10 cellular contexts compared by ENCODE assay signal in genomic region chr1:174815036-174815435, GRCh38.
DNase-seq lines count a peak whose midpoint lies in the region; ATAC-seq, FAIRE-seq and TF ChIP-seq lines count a peak whose summit lies in the region.
"Had no signal": no experiment of that assay in that cellular context is flagged by ENCODE, and none has a peak within 500 bp of the region (broad histone marks: within the 10 kb centered on the region; RNA-seq: fewer than 3 reads in every experiment).

No MANE protein-coding gene starts in this region.

- H3K27me3 Mint-ChIP-seq in effector memory CD8-positive, alpha-beta T cell, result no peaks in the 10 kb centered on the region

- no peak overlapping the region for H3K4me3 Mint-ChIP-seq in effector memory CD8-positive, alpha-beta T cell

- H3K36me3 ChIP-seq in prostate gland, result no peaks in the 10 kb centered on the region
- H3K36me3 ChIP-seq: left lung had no signal

- WGBS in prostate gland, result 88% methylated on average over 3 of the region's 3 CpGs

- no peaks in the 10 kb centered on the region for H3K27me3 ChIP-seq in prostate gland (replicated peaks; ENCODE audit: insufficient read depth)
- H3K27me3 ChIP-seq: left lung had no signal

- peak; percentile 73 for DNase-seq in DMS53 (lab: John Stamatoyannopoulos, UW)
- peak; percentile 54 for DNase-seq in LHCN-M2 (ENCODE audit: low read depth)
- no peak for DNase-seq in effector memory CD8-positive, alpha-beta T cell
- no peak for DNase-seq in frontal cortex (ENCODE audit: low spot score in 2 of 2)
- DNase-seq in prostate gland (ENCODE audit: low spot score), result no peak
- DNase-seq in GDM1 (lab: John Stamatoyannopoulos, UW), result no peak
- DNase-seq: left lung, NCI-H2227 treated with DMSO at 0.1 percent for 48 hours had no signal

- ATAC-seq in GM19395 (IDR thresholded peaks at IDR 0.05; ENCODE audit: unreplicated experiment) (peak; percentile 46), GM21576 (IDR thresholded peaks at IDR 0.05; ENCODE audit: unreplicated experiment) (no peak)
- peak; percentile 49 for ATAC-seq in effector memory CD8-positive, alpha-beta T cell (replicated peaks)
- ATAC-seq: left lung had no signal

- H3K9me3 Mint-ChIP-seq in effector memory CD8-positive, alpha-beta T cell, result no peaks in the 10 kb centered on the region

- H3K4me1 Mint-ChIP-seq in effector memory CD8-positive, alpha-beta T cell (ENCODE audit: low read depth in 2 of 2), result peaks cover 3 to 38% of the 10 kb centered on the region in 2 donors

- intact Hi-C loops in prostate gland (cut with DNase I), result no loop called here

- no peaks in the 10 kb centered on the region for H3K9me3 ChIP-seq in prostate gland
- H3K9me3 ChIP-seq: left lung had no signal

- no peak overlapping the region for H3K4me3 ChIP-seq in prostate gland
- H3K4me3 ChIP-seq: left lung had no signal

- H3K27ac ChIP-seq in prostate gland, result no peak overlapping the region
- H3K27ac ChIP-seq: left lung had no signal

- no peaks in the 10 kb centered on the region for H3K4me1 ChIP-seq in prostate gland (replicated peaks)

- peaks cover 5% of the 10 kb centered on the region for H3K36me3 Mint-ChIP-seq in effector memory CD8-positive, alpha-beta T cell (ENCODE audit: insufficient read depth)

- no peak for TF ChIP-seq POLR2A in prostate gland (IDR thresholded peaks at IDR 0.05)

- FAIRE-seq in frontal cortex (lab: Jason Lieb, UNC), result no peak

- H3K27ac Mint-ChIP-seq in effector memory CD8-positive, alpha-beta T cell, result peak overlapping the region in 1 of 2 donors; percentile 5

- TF ChIP-seq CTCF in prostate gland (IDR thresholded peaks at IDR 0.05), result no peak

Comparison
In these comparisons a context has a peak if more than half of its experiments do, and no peak if none do; other contexts are left out.
1. DNase-seq: peak in DMS53 (single experiment) and LHCN-M2 (single experiment); none in effector memory CD8-positive, alpha-beta T cell (0 of 3), frontal cortex (0 of 2), prostate gland (single experiment) and GDM1 (single experiment).